Comparison of ENCODE assay signal across 8 cellular contexts in genomic region chr2:118224144-118224887, GRCh38.
DNase-seq lines count a peak whose midpoint lies in the region; ATAC-seq and TF ChIP-seq lines count a peak whose summit lies in the region.

No MANE protein-coding gene starts in this region.

- H3K27ac ChIP-seq in right lobe of liver: no peak overlapping the region

- peaks cover 30% of the 10 kb centered on the region for H3K4me1 ChIP-seq in adipocyte (ENCODE audit: control insufficient read depth, insufficient read depth, low read length)
- H3K4me1 ChIP-seq in right lobe of liver: peaks cover 0 to 13% (median 5%) of the 10 kb centered on the region in 4 donors

- WGBS in right lobe of liver (ENCODE audit: insufficient coverage, low coverage, low lambda C conversion rate, missing lambda C conversion rate): 9% methylated on average over 41 of the region's 72 CpGs

- ATAC-seq in GM21717 (IDR thresholded peaks at IDR 0.05; ENCODE audit: unreplicated experiment): peak; percentile 46
- peak; percentile 45 to 70 (median 54) for ATAC-seq in right lobe of liver

- H3K36me3 ChIP-seq in adipocyte (ENCODE audit: control insufficient read depth, insufficient read depth, low read length, severe bottlenecking): no peaks in the 10 kb centered on the region
- no peaks in the 10 kb centered on the region for H3K36me3 ChIP-seq in right lobe of liver

- intact Hi-C loops in right lobe of liver (cut with DNase I): no loop called here

- TF ChIP-seq CTCF in NB4 (IDR thresholded peaks at IDR 0.05; ENCODE audit: low read depth, low read length) (no peak), right lobe of liver (IDR thresholded peaks at IDR 0.05) (no peak)

- TF ChIP-seq POLR2A in NB4 (IDR thresholded peaks at IDR 0.05; ENCODE audit: extremely low read depth, insufficient read length) (no peak), right lobe of liver (IDR thresholded peaks at IDR 0.05) (no peak)

- H3K27me3 ChIP-seq in adipocyte (replicated peaks; ENCODE audit: control insufficient read depth, insufficient read depth, low read length) (no peaks in the 10 kb centered on the region), right lobe of liver (peaks cover 12 to 22% of the 10 kb centered on the region in 2 donors)

- H3K9ac ChIP-seq in adipocyte (ENCODE audit: low read length): peak overlapping the region; percentile 86

- DNase-seq in NB4 (ENCODE audit: low read depth) (peak; percentile 64), adipocyte (ENCODE audit: low read depth) (peak; percentile 7), right lobe of liver (peak; percentile 40 to 56 (median 45)), UCSD-AML1 (lab: John Stamatoyannopoulos, UW; ENCODE audit: unreplicated experiment) (no peak), SW 1271 (lab: John Stamatoyannopoulos, UW) (no peak)
- peak; percentile 26 for DNase-seq in stimulated activated naive CD4-positive, alpha-beta T cell treated with Interleukin-2 at 50 U/mL for 16 hours (lab: John Stamatoyannopoulos, UW)

- no peaks in the 10 kb centered on the region for H3K9me3 ChIP-seq in adipocyte (ENCODE audit: control insufficient read depth, low read length)
- no peaks in the 10 kb centered on the region for H3K9me3 ChIP-seq in right lobe of liver

- H3K4me3 ChIP-seq in GM08714 (ENCODE audit: low read length) (peak overlapping the region; percentile 64; the same call in 1 of the 2 replicates), NB4 (ENCODE audit: low read depth, low read length) (peak overlapping the region; percentile 42), adipocyte (ENCODE audit: low read length) (peak overlapping the region; percentile 83), right lobe of liver (peak overlapping the region; percentile 26 to 37 (median 36))

Comparison
In these comparisons a context has a peak if more than half of its experiments do, and no peak if none do; other contexts are left out.
1. DNase-seq: peak in NB4 (single experiment), adipocyte (single experiment), right lobe of liver (3 of 3) and stimulated activated naive CD4-positive, alpha-beta T cell treated with Interleukin-2 at 50 U/mL for 16 hours (single experiment); none in UCSD-AML1 (single experiment) and SW 1271 (0 of 2).
2. Peak in every context shown above with its lines, with median percentiles within 50 percentile points of each other: H3K4me3 ChIP-seq.